Comparison of ENCODE assay signal across 19 cellular contexts in the genomic region with DNA sequence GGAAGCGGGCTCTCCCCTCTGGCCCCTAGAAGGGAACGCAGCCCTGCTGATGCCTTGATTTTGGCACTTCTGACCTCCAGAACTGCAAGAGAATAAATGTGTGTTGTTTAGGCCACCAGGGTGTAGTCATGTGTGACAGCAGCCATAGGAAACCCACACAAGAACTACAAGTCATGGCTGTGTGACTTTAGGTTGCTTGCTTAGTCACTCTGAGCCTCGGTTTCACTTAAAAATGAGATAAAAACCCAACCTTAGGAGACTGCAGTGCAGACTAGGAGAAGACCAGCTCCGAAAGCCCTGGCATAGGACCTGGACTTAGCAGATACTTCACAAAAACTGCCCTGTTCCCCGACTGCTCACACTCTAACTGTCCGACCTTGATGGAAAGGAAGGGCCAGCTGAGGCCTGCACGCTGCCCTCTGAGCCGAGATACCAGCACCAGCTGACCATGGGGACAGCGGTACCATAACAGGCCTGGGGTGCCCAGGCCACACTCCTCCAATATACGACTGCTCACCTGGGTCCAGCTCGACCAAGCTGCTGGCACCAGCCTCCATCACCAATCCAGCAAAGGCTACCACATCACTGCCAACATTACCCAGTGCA. TPM values are rescaled to one million over a fixed set of nuclear protein-coding genes. Genes with fewer than 3 reads are reported as not detected.
DNase-seq lines count a peak whose midpoint lies in the region; ATAC-seq, FAIRE-seq and TF ChIP-seq lines count a peak whose summit lies in the region.
"Had no signal": no experiment of that assay in that cellular context is flagged by ENCODE, and none has a peak within 500 bp of the region (broad histone marks: within the 10 kb centered on the region; RNA-seq: fewer than 3 reads in every experiment).

No MANE protein-coding gene starts in this region.

- POLR2A ChIA-PET in HepG2 (lab: Yijun Ruan, JAX) (interaction anchor here (1.0 to 1.6 kb wide), 2 partner anchors 10 to 53 kb away, joined by 4 to 5 read pairs; a partner anchor contains a TSS), GM12878 (lab: Charles Lee) (no interaction called here)

- SMC1A ChIA-PET in GM12878 (lab: Charles Lee; ENCODE audit: uncharacterized antibody, unreplicated experiment), result no interaction called here

- TF ChIP-seq POLR2A in HepG2 (IDR thresholded peaks at IDR 0.05; ENCODE audit: insufficient read depth in 1 of 2, low read depth in 2 of 2, low read length in 2 of 2) (no peak), right lobe of liver (IDR thresholded peaks at IDR 0.05) (no peak), GM12878 (IDR thresholded peaks at IDR 0.05; ENCODE audit: low read depth, low read length) (no peak)

- H3K27ac ChIP-seq in HepG2 (ENCODE audit: extremely low read length, insufficient read depth, low read length), result peak overlapping the region; percentile 85
- no peak overlapping the region for H3K27ac ChIP-seq in right lobe of liver
- no peak overlapping the region for H3K27ac ChIP-seq in GM12878 (ENCODE audit: control insufficient read depth, insufficient read depth)

- no peak; the same call in 1 of the 2 replicates for TF ChIP-seq CTCF in HepG2 (CRISPR knock-in tag; IDR thresholded peaks at IDR 0.05)
- no peak for TF ChIP-seq CTCF in right lobe of liver (IDR thresholded peaks at IDR 0.05)
- no peak for TF ChIP-seq CTCF in GM12878 (IDR thresholded peaks at IDR 0.05 in 2 of 3, conservative IDR thresholded peaks at IDR 0.05 in 1 of 3; ENCODE audit: control insufficient read depth in 2 of 3, extremely low read depth in 1 of 3, insufficient read depth in 1 of 3, low read depth in 3 of 3, low read length in 3 of 3)
- TF ChIP-seq CTCF in nephron (IDR thresholded peaks at IDR 0.05; ENCODE audit: unreplicated experiment in 3 of 3), result no peak
- no peak for TF ChIP-seq CTCF in progenitor cell of endocrine pancreas (IDR thresholded peaks at IDR 0.05; ENCODE audit: unreplicated experiment)

- 88% methylated on average over 9 of the region's 11 CpGs for WGBS in HepG2 (ENCODE audit: low lambda C conversion rate)
- 84% methylated on average over 8 of the region's 11 CpGs for WGBS in right lobe of liver (ENCODE audit: insufficient coverage, low coverage, low lambda C conversion rate, missing lambda C conversion rate)
- WGBS in GM12878 (ENCODE audit: insufficient coverage, insufficient replicate concordance, low lambda C conversion rate, missing lambda C conversion rate), result 39% methylated on average over 11 of the region's 11 CpGs

- H3K4me1 Mint-ChIP-seq in nephron (peaks cover 45% of the 10 kb centered on the region), progenitor cell of endocrine pancreas (ENCODE audit: low read depth) (peaks cover 51% of the 10 kb centered on the region)

- TF ChIP-seq EP300 in HepG2 (IDR thresholded peaks at IDR 0.05; ENCODE audit: low read depth in 2 of 2, low read length in 2 of 2) (no peak), HepG2 (CRISPR knock-in tag; IDR thresholded peaks at IDR 0.05; ENCODE audit: borderline replicate concordance) (no peak), GM12878 (IDR thresholded peaks at IDR 0.05; ENCODE audit: borderline replicate concordance in 1 of 2, control insufficient read depth in 1 of 2, low read depth in 2 of 2, low read length in 2 of 2) (no peak)

- H3K36me3 ChIP-seq in HepG2 (replicated peaks in 1 of 2; ENCODE audit: control insufficient read depth in 1 of 2, insufficient read depth in 2 of 2, low read length in 2 of 2) (no peaks in the 10 kb centered on the region; a peak in 1 of 5 replicates), right lobe of liver (no peaks in the 10 kb centered on the region), GM12878 (ENCODE audit: control insufficient read depth in 2 of 2, insufficient read depth in 2 of 2, low read length in 1 of 2) (no peaks in the 10 kb centered on the region)

- H3K9me3 Mint-ChIP-seq in nephron, result no peaks in the 10 kb centered on the region
- H3K9me3 Mint-ChIP-seq in progenitor cell of endocrine pancreas (ENCODE audit: low read depth), result no peaks in the 10 kb centered on the region

- TF ChIP-seq RAD21 in HepG2 (CRISPR knock-in tag; IDR thresholded peaks at IDR 0.05) (no peak), GM12878 (IDR thresholded peaks at IDR 0.05; ENCODE audit: insufficient read depth, low read depth, low read length) (no peak)

- H3K27me3 ChIP-seq in HepG2 (ENCODE audit: control insufficient read depth in 1 of 2, insufficient read depth in 2 of 2, low read length in 2 of 2) (no peaks in the 10 kb centered on the region), right lobe of liver (no peaks in the 10 kb centered on the region), GM12878 (replicated peaks in 1 of 2; ENCODE audit: control insufficient read depth in 2 of 2, insufficient read depth in 2 of 2, low read length in 1 of 2) (no peaks in the 10 kb centered on the region)

- H3K4me2 ChIP-seq in HepG2 (ENCODE audit: low read depth, low read length), result peak overlapping the region; percentile 49
- no peak overlapping the region for H3K4me2 ChIP-seq in GM12878 (ENCODE audit: control insufficient read depth, insufficient read depth)

- H3K27me3 Mint-ChIP-seq in nephron (ENCODE audit: low read depth), result peaks cover 4% of the 10 kb centered on the region
- H3K27me3 Mint-ChIP-seq in progenitor cell of endocrine pancreas, result no peaks in the 10 kb centered on the region

- in situ Hi-C loops in HepG2 (cut with HindIII; ENCODE audit: extremely low pct_ligation_motif_present, low pct_unique_long_range_greater_than_20kb) (no loop called here), GM12878 (cut with MboI) (no loop called here)

- CTCF ChIA-PET in HepG2 (lab: Yijun Ruan, JAX; ENCODE audit: low intra/inter-chr PET ratio, low total read pairs), result interaction anchor here (1.1 kb wide), 1 partner anchor 59 kb away, joined by 3 read pairs; no protein-coding TSS in a partner anchor
- CTCF ChIA-PET in GM12878 (lab: Yijun Ruan, JAX), result no interaction called here

- H3K4me1 ChIP-seq in HepG2 (ENCODE audit: insufficient read depth, low read length) (peaks cover 73% of the 10 kb centered on the region), right lobe of liver (peaks cover 0 to 65% (median 34%) of the 10 kb centered on the region in 4 donors), GM12878 (ENCODE audit: control insufficient read depth, insufficient read depth, low read length) (0 out of 2 replicates have a peak, but pooled peaks cover 2% of the 10 kb centered on the region)

- H4K20me1 ChIP-seq in HepG2 (ENCODE audit: insufficient read depth, low read length) (peaks cover 9% of the 10 kb centered on the region), GM12878 (ENCODE audit: control insufficient read depth, insufficient read depth) (no peaks in the 10 kb centered on the region)

- H3K4me3 Mint-ChIP-seq in nephron, result no peak overlapping the region
- no peak overlapping the region for H3K4me3 Mint-ChIP-seq in progenitor cell of endocrine pancreas (ENCODE audit: low read depth)

- H3K79me2 ChIP-seq in HepG2 (ENCODE audit: insufficient read depth, low read length), result peaks cover 81% of the 10 kb centered on the region
- no peaks in the 10 kb centered on the region for H3K79me2 ChIP-seq in GM12878 (ENCODE audit: control insufficient read depth, insufficient read depth, low read length)

- no peaks in the 10 kb centered on the region for H3K9me3 ChIP-seq in HepG2 (ENCODE audit: low read length)
- H3K9me3 ChIP-seq in right lobe of liver, result no peaks in the 10 kb centered on the region
- no peaks in the 10 kb centered on the region for H3K9me3 ChIP-seq in GM12878 (replicated peaks; ENCODE audit: control insufficient read depth, insufficient read depth, low read length)

- no peaks in the 10 kb centered on the region for H3K36me3 Mint-ChIP-seq in nephron (ENCODE audit: low read depth)
- no peaks in the 10 kb centered on the region for H3K36me3 Mint-ChIP-seq in progenitor cell of endocrine pancreas (ENCODE audit: insufficient read depth)

- no peak overlapping the region for H2AFZ ChIP-seq in HepG2 (ENCODE audit: low read length)
- H2AFZ ChIP-seq in GM12878 (ENCODE audit: control insufficient read depth, low read depth, low read length), result no peak overlapping the region

- no peak for DNase-seq in HepG2 (ENCODE audit: low spot score)
- no peak for DNase-seq in right lobe of liver
- DNase-seq in GM12878 (ENCODE audit: low read depth, low spot score), result no peak
- no peak for DNase-seq in RPMI8226
- no peak for DNase-seq in activated CD4-positive, alpha-beta T cell treated with anti-CD3 and anti-CD28 coated beads, Interleukin-2, amount 50 U/mL, for 48 hours
- DNase-seq in progenitor cell of endocrine pancreas (ENCODE audit: low spot score, unreplicated experiment), result no peak
- DNase-seq: 8988T; DMS 273 treated with DMSO at 0.1 percent for 48 hours; GF-D8; KBM-7; NCI-H1436; NCI-H2029 treated with DMSO at 0.1 percent for 48 hours; NCI-H446 treated with DMSO at 0.1 percent for 48 hours; NK-92 treated with Interleukin-12 subunit alpha and Interleukin-12 subunit beta, amount 100 ng/mL, for 24 hours; OCI-M1; SIG-M5 had no signal

- intact Hi-C loops in HepG2 (cut with micrococcal nuclease; ENCODE audit: unreplicated experiment) (no loop called here), right lobe of liver (cut with DNase I) (no loop called here), GM12878 (cut with micrococcal nuclease; ENCODE audit: unreplicated experiment) (no loop called here)

- H3K4me3 ChIP-seq in HepG2 (replicated peaks in 1 of 3; ENCODE audit: insufficient read depth in 1 of 3, low read depth in 2 of 3, low read length in 3 of 3) (no peak overlapping the region), right lobe of liver (no peak overlapping the region), GM12878 (no peak overlapping the region)

- H3K9ac ChIP-seq in HepG2 (ENCODE audit: insufficient read depth, low read depth, low read length), result peak overlapping the region; percentile 23
- H3K9ac ChIP-seq in GM12878 (ENCODE audit: control insufficient read depth, insufficient read depth, low read length), result no peak overlapping the region

- FAIRE-seq in HepG2 (lab: Jason Lieb, UNC) (no peak), GM12878 (lab: Jason Lieb, UNC) (no peak)
- FAIRE-seq: GM12892 had no signal

- RAD21 ChIA-PET in GM12878 (lab: Charles Lee; ENCODE audit: unreplicated experiment), result no interaction called here

- peak overlapping the region; percentile 49 to 61 (median 61) for H3K27ac Mint-ChIP-seq in nephron
- no peak overlapping the region for H3K27ac Mint-ChIP-seq in progenitor cell of endocrine pancreas

- BruUV-seq in HepG2 (replicated peaks; lab: Mats Ljungman, UMichigan) (no TSS peak), GM12878 (replicated peaks; lab: Mats Ljungman, UMichigan) (no TSS peak)

- ATAC-seq in HepG2 (no peak), right lobe of liver (no peak), GM12878 (0 out of 3 replicates have a peak, but pooled peaks have one; percentile 21), HG02973 (IDR thresholded peaks at IDR 0.05; ENCODE audit: unreplicated experiment) (no peak)

RNA-seq across cellular contexts. Expression of a gene that starts 53.5 kb away (rescaled TPM):
- total RNA-seq in HepG2 (2016; rRNA removed; fragmentation: Illumina TruSeq; extraction: Trizol), result 43.8 and 47.6 TPM in 2 replicates
- total RNA-seq in HepG2 (2016; cell fraction: cytosol; rRNA removed; fragmentation: Illumina TruSeq; extraction: Trizol; ENCODE audit: low read depth), result 4.3 and 4.6 TPM in 2 replicates
- 33.8 and 47.0 TPM in 2 replicates for total RNA-seq in HepG2 (2016; cell fraction: insoluble cytoplasmic fraction; rRNA removed; fragmentation: Illumina TruSeq; extraction: Trizol)
- 30.8 and 30.9 TPM in 2 replicates for total RNA-seq in HepG2 (2016; cell fraction: membrane; rRNA removed; fragmentation: Illumina TruSeq; extraction: Trizol)
- total RNA-seq in HepG2 (2016; cell fraction: nucleus; rRNA removed; fragmentation: Illumina TruSeq; extraction: Trizol), result 23.1 and 29.3 TPM in 2 replicates
- 18.8 and 30.3 TPM in 2 replicates for polyA plus RNA-seq in HepG2 (2011; rRNA removed)
- polyA plus RNA-seq in HepG2 (2011; cell fraction: cytosol; rRNA removed), result 21.2 and 24.0 TPM in 2 replicates
- 30.3 and 32.6 TPM in 2 replicates for polyA plus RNA-seq in HepG2 (2011; cell fraction: nucleus; rRNA removed)
- 41.6 and 57.3 TPM in 2 replicates for polyA plus RNA-seq in HepG2 (2012)
- polyA plus RNA-seq in HepG2 (2016; cell fraction: cytosol; fragmentation: Illumina TruSeq; extraction: Trizol; ENCODE audit: low read depth), result 4.1 and 4.6 TPM in 2 replicates
- 36.1 and 43.0 TPM in 2 replicates for polyA plus RNA-seq in HepG2 (2016; cell fraction: insoluble cytoplasmic fraction; fragmentation: Illumina TruSeq; extraction: Trizol; ENCODE audit: low read depth)
- 18.9 and 20.2 TPM in 2 replicates for polyA plus RNA-seq in HepG2 (2016; cell fraction: membrane; fragmentation: Illumina TruSeq; extraction: Trizol; ENCODE audit: low read depth)
- 40.1 and 40.7 TPM in 2 replicates for polyA plus RNA-seq in HepG2 (2016; cell fraction: nucleus; fragmentation: Illumina TruSeq; extraction: Trizol; ENCODE audit: insufficient read depth, low read depth)
- polyA minus RNA-seq in HepG2 (2011; rRNA and poly(A)+ RNA removed; ENCODE audit: low replicate concordance), result 44.2 and 114 TPM in 2 replicates
- 33.8 and 37.6 TPM in 2 replicates for polyA minus RNA-seq in HepG2 (2011; cell fraction: cytosol; rRNA and poly(A)+ RNA removed)
- polyA minus RNA-seq in HepG2 (2011; cell fraction: nucleus; rRNA and poly(A)+ RNA removed), result 11.8 and 12.0 TPM in 2 replicates
- total RNA-seq in right lobe of liver, result 10 to 100 TPM; 13.6 to 32.8 (median 21.8) TPM
- 3.0 and 3.1 TPM in 2 replicates for total RNA-seq in GM12878 (2013; cell fraction: nucleolus; rRNA removed)
- total RNA-seq in GM12878 (2014; rRNA removed), result 1.6 and 2.1 TPM in 2 replicates
- total RNA-seq in GM12878 (2014; rRNA removed; fragmentation: Illumina TruSeq; extraction: Trizol), result 0.92 and 0.94 TPM in 2 replicates
- total RNA-seq in GM12878 (2021), result 3.0 and 3.4 TPM in 2 replicates
- 1.0 TPM for polyA plus RNA-seq in GM12878 (2011; ENCODE audit: low read depth)
- 2.1 and 3.6 TPM in 2 replicates for polyA plus RNA-seq in GM12878 (2011; rRNA removed)
- 5.1 and 6.1 TPM in 2 replicates for polyA plus RNA-seq in GM12878 (2011; cell fraction: cytosol; rRNA removed)
- polyA plus RNA-seq in GM12878 (2011; cell fraction: nucleus; rRNA removed), result 6.0 and 6.8 TPM in 2 replicates
- 1.3 and 1.5 TPM in 2 replicates for polyA plus RNA-seq in GM12878 (2012)
- 0.68 and 1.2 TPM in 2 replicates for polyA plus RNA-seq in GM12878 (2014; fragmentation: Illumina TruSeq; extraction: Trizol)
- polyA plus RNA-seq in GM12878 (2014; fragmentation: Nextera tagmentation; extraction: Ambion mirVana), result under 1 TPM; 0.03 to 0.07 TPM
- polyA plus RNA-seq in GM12878 (2014; rRNA removed), result 1.8 and 2.9 TPM in 2 replicates
- under 1 TPM; 0.15 to 0.19 TPM for polyA plus RNA-seq in GM12878 (2016; fragmentation: Nextera tagmentation; extraction: Ambion mirVana)
- polyA minus RNA-seq in GM12878 (2011; rRNA and poly(A)+ RNA removed), result 2.9 and 8.9 TPM in 2 replicates
- polyA minus RNA-seq in GM12878 (2011; cell fraction: cytosol; rRNA and poly(A)+ RNA removed), result 6.1 and 7.9 TPM in 2 replicates
- polyA minus RNA-seq in GM12878 (2011; cell fraction: nucleus; rRNA and poly(A)+ RNA removed), result 1.2 and 2.1 TPM in 2 replicates
- total RNA-seq in progenitor cell of endocrine pancreas, result 43.6 and 44.9 TPM in 2 replicates
